Comparison of ENCODE assay signal across 8 cellular contexts in genomic region chr2:32627901-32628645, GRCh38. TPM values are rescaled to one million over a fixed set of nuclear protein-coding genes. Genes with fewer than 3 reads are reported as not detected.
A peak's percentile ranks its signal among the peaks of the same experiment; 100 is the strongest.
DNase-seq lines count a peak whose midpoint lies in the region; ATAC-seq, FAIRE-seq and TF ChIP-seq lines count a peak whose summit lies in the region.

Gene TTC27, plus strand, starts transcription at chr2:32628050. Its CDS starts 243 bp downstream, at chr2:32628293.

- TF ChIP-seq CTCF in HepG2 (CRISPR knock-in tag; IDR thresholded peaks at IDR 0.05) = peak; percentile 14; the same call in 1 of the 2 replicates

- POLR2A ChIA-PET in HepG2 (lab: Yijun Ruan, JAX) = interaction anchor here (0.5 to 1.3 kb wide), 9 partner anchors 12 to 619 kb away, joined by 3 to 9 read pairs (median 3); partner anchors contain the start of genes DPY30 and SLC30A6

- peak; percentile 84 to 91 for TF ChIP-seq POLR2A in HepG2 (IDR thresholded peaks at IDR 0.05; ENCODE audit: insufficient read depth in 1 of 2, low read depth in 2 of 2, low read length in 2 of 2)

- no peak; the same call in 1 of the 2 replicates for TF ChIP-seq RAD21 in HepG2 (CRISPR knock-in tag; IDR thresholded peaks at IDR 0.05)

- TSS peak; percentile 76 for BruUV-seq in HepG2 (replicated peaks; lab: Mats Ljungman, UMichigan)

- no peaks in the 10 kb centered on the region for H3K9me3 ChIP-seq in HepG2 (ENCODE audit: low read length)

- peaks cover 7% of the 10 kb centered on the region for H3K79me2 ChIP-seq in HepG2 (ENCODE audit: insufficient read depth, low read length)

- WGBS in HepG2 (ENCODE audit: low lambda C conversion rate) = 2% methylated on average over 32 of the region's 36 CpGs

- peak within 1 kb of the TSS; percentile 66 for H3K27ac ChIP-seq in HepG2 (ENCODE audit: extremely low read length, insufficient read depth, low read length)

- H3K27me3 ChIP-seq in HepG2 (ENCODE audit: control insufficient read depth in 1 of 2, insufficient read depth in 2 of 2, low read length in 2 of 2) = peaks cover 0 to 4% of the 10 kb centered on the region in 2 experiments; a peak in 1 of 5 replicates

- H3K9ac ChIP-seq in HepG2 (ENCODE audit: insufficient read depth, low read depth, low read length) = peak within 1 kb of the TSS; percentile 95

- CTCF ChIA-PET in HepG2 (lab: Yijun Ruan, JAX; ENCODE audit: low intra/inter-chr PET ratio, low total read pairs) = no interaction called here

- peak; percentile 80 for FAIRE-seq in HepG2 (lab: Jason Lieb, UNC)

- intact Hi-C loops in HepG2 (cut with micrococcal nuclease; ENCODE audit: unreplicated experiment) = loop anchor here (1.0 kb wide), 1 partner anchor 69 kb away; no protein-coding TSS in a partner anchor

- peak within 1 kb of the TSS; percentile 95 for H2AFZ ChIP-seq in HepG2 (ENCODE audit: low read length)

- H4K20me1 ChIP-seq in HepG2 (ENCODE audit: insufficient read depth, low read length) = no peaks in the 10 kb centered on the region

- DNase-seq in C1 segment of cervical spinal cord (lab: John Stamatoyannopoulos, UW) (peak; percentile 58 to 94 (median 88)), NCI-H748 treated with DMSO at 0.1 percent for 48 hours (lab: John Stamatoyannopoulos, UW) (peak; percentile 69), dermis microvascular lymphatic vessel endothelial cell (ENCODE audit: low read depth in 2 of 2) (peak; percentile 86 to 95), HepG2 (ENCODE audit: low spot score) (peak; percentile 96)
- DNase-seq in activated CD4-positive, alpha-beta T cell treated with anti-CD3 and anti-CD28 coated beads, Interleukin-2, amount 50 U/mL, for 24 hours (ENCODE audit: low read depth in 1 of 2, low spot score in 1 of 2) = peak; percentile 89 to 94
- DNase-seq in stimulated activated CD4-positive, alpha-beta T cell treated with anti-CD3 and anti-CD28 coated beads, Interleukin-4, amount 100 ng/mL, for 24 hours = peak; percentile 96

- H3K4me1 ChIP-seq in HepG2 (ENCODE audit: insufficient read depth, low read length) = peaks cover 28% of the 10 kb centered on the region

- peaks cover 0 to 12% of the 10 kb centered on the region in 2 experiments; a peak in 4 of 5 replicates for H3K36me3 ChIP-seq in HepG2 (replicated peaks in 1 of 2; ENCODE audit: control insufficient read depth in 1 of 2, insufficient read depth in 2 of 2, low read length in 2 of 2)

- H3K4me3 ChIP-seq in HepG2 (replicated peaks in 1 of 3; ENCODE audit: insufficient read depth in 1 of 3, low read depth in 2 of 3, low read length in 3 of 3) = peak within 1 kb of the TSS; percentile 73 to 98 (median 96)

- TF ChIP-seq EP300 in HepG2 (IDR thresholded peaks at IDR 0.05; ENCODE audit: low read depth in 2 of 2, low read length in 2 of 2) = no peak
- TF ChIP-seq EP300 in HepG2 (CRISPR knock-in tag; IDR thresholded peaks at IDR 0.05; ENCODE audit: borderline replicate concordance) = no peak

- H3K4me2 ChIP-seq in HepG2 (ENCODE audit: low read depth, low read length) = peak within 1 kb of the TSS; percentile 84

- peak; percentile 99 for ATAC-seq in GM19372 (IDR thresholded peaks at IDR 0.05; ENCODE audit: low read depth, unreplicated experiment)
- peak; percentile 100 for ATAC-seq in HG03558 (IDR thresholded peaks at IDR 0.05; ENCODE audit: extremely low read depth, unreplicated experiment)
- ATAC-seq in HepG2 = peak; percentile 98

- in situ Hi-C loops in HepG2 (cut with HindIII; ENCODE audit: extremely low pct_ligation_motif_present, low pct_unique_long_range_greater_than_20kb) = no loop called here

TF ChIP-seq in HepG2, 621 proteins besides CTCF, POLR2A, EP300 and RAD21 (continues in another document):
- TF ChIP-seq ZNF557 (CRISPR knock-in tag; IDR thresholded peaks at IDR 0.05) (peak; percentile 49; the same call in 1 of the 2 replicates), ZNF512 (CRISPR knock-in tag; IDR thresholded peaks at IDR 0.05) (no peak), MLLT10 (CRISPR knock-in tag; IDR thresholded peaks at IDR 0.05) (no peak), HOXD1 (CRISPR knock-in tag; IDR thresholded peaks at IDR 0.05) (peak; percentile 51; the same call in 1 of the 2 replicates), CREM (IDR thresholded peaks at IDR 0.05) (peak; percentile 80), CREM (CRISPR knock-in tag; IDR thresholded peaks at IDR 0.05) (no peak), DMAP1 (CRISPR knock-in tag; IDR thresholded peaks at IDR 0.05) (peak; percentile 96), CHD4 (IDR thresholded peaks at IDR 0.05; ENCODE audit: borderline replicate concordance, low read length) (no peak; the same call in 1 of the 2 replicates), ATF3 (CRISPR knock-in tag; IDR thresholded peaks at IDR 0.05) (no peak; the same call in 1 of the 2 replicates), ZNF282 (IDR thresholded peaks at IDR 0.05; ENCODE audit: partially characterized antibody) (no peak), RFXAP (CRISPR knock-in tag; IDR thresholded peaks at IDR 0.05; ENCODE audit: borderline replicate concordance) (no peak), ZNF563 (CRISPR knock-in tag; IDR thresholded peaks at IDR 0.05) (no peak), ARHGAP35 (CRISPR knock-in tag; IDR thresholded peaks at IDR 0.05; ENCODE audit: borderline replicate concordance) (no peak), ZNF367 (CRISPR knock-in tag; IDR thresholded peaks at IDR 0.05; ENCODE audit: borderline replicate concordance) (no peak), KDM6A (CRISPR knock-in tag; IDR thresholded peaks at IDR 0.05; ENCODE audit: low read depth) (no peak), ZNF589 (CRISPR knock-in tag; conservative IDR thresholded peaks at IDR 0.05) (no peak)

RNA-seq across cellular contexts. Expression of gene TTC27, which starts in this region (rescaled TPM):
- total RNA-seq in dermis microvascular lymphatic vessel endothelial cell (17.3 and 18.6 TPM in 2 replicates), HepG2 (2016; rRNA removed; fragmentation: Illumina TruSeq; extraction: Trizol) (44.7 and 65.1 TPM in 2 replicates)
- total RNA-seq in HepG2 (2016; cell fraction: cytosol; rRNA removed; fragmentation: Illumina TruSeq; extraction: Trizol; ENCODE audit: low read depth) = 9.5 and 10.9 TPM in 2 replicates
- 43.8 and 63.7 TPM in 2 replicates for total RNA-seq in HepG2 (2016; cell fraction: insoluble cytoplasmic fraction; rRNA removed; fragmentation: Illumina TruSeq; extraction: Trizol)
- total RNA-seq in HepG2 (2016; cell fraction: membrane; rRNA removed; fragmentation: Illumina TruSeq; extraction: Trizol) = 15.7 and 17.8 TPM in 2 replicates
- total RNA-seq in HepG2 (2016; cell fraction: nucleus; rRNA removed; fragmentation: Illumina TruSeq; extraction: Trizol) = 36.7 and 38.7 TPM in 2 replicates
- 23.0 and 26.7 TPM in 2 replicates for polyA plus RNA-seq in HepG2 (2011; rRNA removed)
- 14.3 and 22.9 TPM in 2 replicates for polyA plus RNA-seq in HepG2 (2011; cell fraction: cytosol; rRNA removed)
- polyA plus RNA-seq in HepG2 (2011; cell fraction: nucleus; rRNA removed) = 12.1 and 14.8 TPM in 2 replicates
- 20.5 and 25.5 TPM in 2 replicates for polyA plus RNA-seq in HepG2 (2012)
- 3.7 and 4.5 TPM in 2 replicates for polyA plus RNA-seq in HepG2 (2016; cell fraction: cytosol; fragmentation: Illumina TruSeq; extraction: Trizol; ENCODE audit: low read depth)
- 45.5 and 47.0 TPM in 2 replicates for polyA plus RNA-seq in HepG2 (2016; cell fraction: insoluble cytoplasmic fraction; fragmentation: Illumina TruSeq; extraction: Trizol; ENCODE audit: low read depth)
- 7.3 and 8.6 TPM in 2 replicates for polyA plus RNA-seq in HepG2 (2016; cell fraction: membrane; fragmentation: Illumina TruSeq; extraction: Trizol; ENCODE audit: low read depth)
- polyA plus RNA-seq in HepG2 (2016; cell fraction: nucleus; fragmentation: Illumina TruSeq; extraction: Trizol; ENCODE audit: insufficient read depth, low read depth) = 19.1 and 22.3 TPM in 2 replicates
- 29.8 and 40.4 TPM in 2 replicates for polyA minus RNA-seq in HepG2 (2011; rRNA and poly(A)+ RNA removed; ENCODE audit: low replicate concordance)
- 20.0 and 21.8 TPM in 2 replicates for polyA minus RNA-seq in HepG2 (2011; cell fraction: cytosol; rRNA and poly(A)+ RNA removed)
- 56.0 and 69.0 TPM in 2 replicates for polyA minus RNA-seq in HepG2 (2011; cell fraction: nucleus; rRNA and poly(A)+ RNA removed)

Comparison
In these comparisons a context has a peak if more than half of its experiments do, and no peak if none do; other contexts are left out.
1. Peak in every context shown above with its lines: DNase-seq, ATAC-seq, H3K4me3 ChIP-seq and H3K27ac ChIP-seq.